ENCODE assay signal across 11 cellular contexts in the genomic region with DNA sequence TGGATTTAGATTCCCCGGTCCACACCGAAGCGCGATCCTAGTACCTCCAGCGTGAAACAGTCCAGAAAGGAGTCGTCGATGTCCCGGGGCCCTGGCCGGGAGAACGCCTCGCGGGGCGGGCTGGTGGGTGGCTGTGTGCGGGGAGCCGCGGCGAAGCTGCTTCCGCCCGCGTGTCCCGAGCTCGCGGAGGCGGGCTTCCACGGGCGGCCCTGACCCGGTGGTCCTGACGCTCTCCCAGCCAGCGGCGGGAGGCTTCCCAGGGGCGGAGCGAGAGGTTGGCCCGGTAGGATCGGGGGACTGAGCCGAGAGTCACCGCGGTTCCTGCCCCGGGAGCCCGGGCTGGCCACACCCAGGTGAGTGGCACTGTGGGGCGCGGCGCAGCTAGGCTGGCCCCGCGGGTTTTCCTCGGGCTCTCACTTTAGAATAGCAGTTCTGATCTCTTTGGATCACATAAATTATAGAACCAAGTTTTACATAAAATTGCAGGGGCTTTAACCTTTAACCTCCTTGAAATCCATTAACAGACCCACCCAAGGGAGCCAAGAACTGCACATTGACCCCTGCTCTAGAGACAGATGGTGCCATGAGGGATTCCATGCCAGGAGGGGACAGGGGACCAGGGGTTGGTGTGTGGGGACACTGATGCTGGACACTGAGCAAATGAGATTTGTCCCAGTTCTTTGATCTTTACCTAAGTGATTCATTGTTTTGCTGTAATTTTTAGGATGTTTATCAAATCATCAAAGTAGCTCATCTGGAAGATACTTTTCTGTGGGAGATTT. TPM values are rescaled to one million over a fixed set of nuclear protein-coding genes. Genes with fewer than 3 reads are reported as not detected.
A peak's percentile ranks its signal among the peaks of the same experiment; 100 is the strongest.
DNase-seq lines count a peak whose midpoint lies in the region; ATAC-seq, FAIRE-seq and TF ChIP-seq lines count a peak whose summit lies in the region.
"Had no signal": no experiment of that assay in that cellular context is flagged by ENCODE, and none has a peak within 500 bp of the region (broad histone marks: within the 10 kb centered on the region; RNA-seq: fewer than 3 reads in every experiment).

No MANE protein-coding gene starts in this region.

- no peak overlapping the region for H3K18ac ChIP-seq in H1 (ENCODE audit: extremely low read depth, low read length)

- no peaks in the 10 kb centered on the region for H3K79me2 ChIP-seq in H1 (ENCODE audit: control insufficient read depth in 1 of 2, insufficient read depth in 2 of 2, low read length in 2 of 2)

- no peak overlapping the region for H2BK20ac ChIP-seq in H1 (ENCODE audit: low read length)

- POLR2A ChIA-PET in AG04449 (lab: Yijun Ruan, JAX) (no interaction called here), H1 (lab: Charles Lee; ENCODE audit: partially characterized antibody) (no interaction called here)

- H4K91ac ChIP-seq in H1 (replicated peaks; ENCODE audit: insufficient read length, low read length) = no peak overlapping the region

- no peak overlapping the region for H3K23ac ChIP-seq in H1 (ENCODE audit: insufficient read length)

- peak overlapping the region; percentile 48 to 64 for H3K4me2 ChIP-seq in H1 (ENCODE audit: insufficient read depth in 1 of 2, low read depth in 2 of 2, low read length in 2 of 2)

- TF ChIP-seq POLR2A in H1 (IDR thresholded peaks at IDR 0.05; ENCODE audit: control extremely low read depth in 1 of 2, low read depth in 2 of 2, low read length in 2 of 2) = no peak

- no peaks in the 10 kb centered on the region for H3K36me3 ChIP-seq in H1 (ENCODE audit: control insufficient read depth in 2 of 4, insufficient read depth in 4 of 4, low read length in 3 of 4)
- no peaks in the 10 kb centered on the region for H3K36me3 ChIP-seq in muscle layer of colon (ENCODE audit: insufficient read depth, low read length)

- peak overlapping the region; percentile 45 for H3K4me3 ChIP-seq in AG04449 (ENCODE audit: low read depth, low read length)
- H3K4me3 ChIP-seq in H1 (ENCODE audit: extremely low read depth in 1 of 4, insufficient read depth in 2 of 4, low read depth in 3 of 4, low read length in 4 of 4) = peak overlapping the region; percentile 16 to 59 (median 37)
- H3K4me3 ChIP-seq in muscle layer of colon (ENCODE audit: low read depth in 1 of 2, low read length in 2 of 2) = peak overlapping the region; percentile 21 to 44

- H2BK120ac ChIP-seq in H1 (replicated peaks; ENCODE audit: low read depth, low read length) = no peak overlapping the region

- peak overlapping the region; percentile 48; the same call in 1 of the 2 replicates for H4K8ac ChIP-seq in H1 (ENCODE audit: extremely low read depth, insufficient read depth, low read length)

- FAIRE-seq in H1 (lab: Jason Lieb, UNC) = no peak
- FAIRE-seq: TTC549 had no signal

- H3K23me2 ChIP-seq in H1 (ENCODE audit: low read depth, low read length) = peaks cover 4% of the 10 kb centered on the region; the same call in 1 of the 2 replicates

- peak overlapping the region; percentile 42 for H2AFZ ChIP-seq in H1 (ENCODE audit: low read length)

- H3K9ac ChIP-seq in H1 (replicated peaks in 1 of 4; ENCODE audit: extremely low read depth in 1 of 4, low read depth in 3 of 4, low read length in 3 of 4) (peak overlapping the region in 1 of 4 experiments; percentile 6; a peak in 2 of 7 replicates), muscle layer of colon (ENCODE audit: low read length) (no peak overlapping the region)

- H3K27ac ChIP-seq in H1 (ENCODE audit: low read depth, low read length) (no peak overlapping the region), muscle layer of colon (ENCODE audit: low read depth, low read length) (no peak overlapping the region)

- H3K4ac ChIP-seq in H1 (replicated peaks; ENCODE audit: insufficient read length, low read depth, low read length) = no peak overlapping the region

- no peak for ATAC-seq in GM21737 (IDR thresholded peaks at IDR 0.05; ENCODE audit: unreplicated experiment)

- H3K4me1 ChIP-seq in H1 (replicated peaks in 1 of 4; ENCODE audit: control insufficient read depth in 3 of 4, insufficient read depth in 4 of 4, low read length in 3 of 4) (peaks cover 0 to 4% (median 0%) of the 10 kb centered on the region in 4 experiments; a peak in 1 of 7 replicates), muscle layer of colon (ENCODE audit: insufficient read depth, low read length) (no peaks in the 10 kb centered on the region)

- no peaks in the 10 kb centered on the region for H4K20me1 ChIP-seq in H1 (replicated peaks in 1 of 2; ENCODE audit: control insufficient read depth in 1 of 2, insufficient read depth in 2 of 2, low read length in 2 of 2)

- no peak for DNase-seq in AG04449 (ENCODE audit: low read depth, low spot score)
- DNase-seq in RPMI7951 (ENCODE audit: low read depth) = peak; percentile 1
- DNase-seq in H1 (ENCODE audit: low read depth in 1 of 2, low spot score in 2 of 2) = peak in 1 of 2 experiments; percentile 52
- DNase-seq in LoVo (ENCODE audit: low spot score) = no peak
- DNase-seq in DMS 273 treated with DMSO at 0.1 percent for 48 hours (lab: John Stamatoyannopoulos, UW) = no peak
- no peak for DNase-seq in cerebellar cortex (ENCODE audit: low spot score)

- H2BK5ac ChIP-seq in H1 (ENCODE audit: low read depth, low read length) = no peak overlapping the region

- TF ChIP-seq CTCF in AG04449 (IDR thresholded peaks at IDR 0.05; ENCODE audit: insufficient read depth, low read length, missing control alignments) (no peak), H1 (IDR thresholded peaks at IDR 0.05; ENCODE audit: control extremely low read depth in 1 of 3, insufficient read depth in 1 of 3, low read depth in 1 of 3, low read length in 3 of 3) (no peak)

- H2AK5ac ChIP-seq in H1 (ENCODE audit: low read depth, low read length) = no peak overlapping the region

- TF ChIP-seq EP300 in H1 (IDR thresholded peaks at IDR 0.05; ENCODE audit: borderline replicate concordance in 1 of 2, low read depth in 2 of 2, low read length in 2 of 2) = no peak

- no peak overlapping the region for H2BK12ac ChIP-seq in H1 (ENCODE audit: low read depth, low read length)

- H3K9me3 ChIP-seq in H1 (ENCODE audit: insufficient read depth in 2 of 2, low read depth in 1 of 2, low read length in 1 of 2) (no peaks in the 10 kb centered on the region), muscle layer of colon (ENCODE audit: low read length) (no peaks in the 10 kb centered on the region)

- TF ChIP-seq RAD21 in H1 (IDR thresholded peaks at IDR 0.05 in 1 of 2, conservative IDR thresholded peaks at IDR 0.05 in 1 of 2; ENCODE audit: low read depth in 2 of 2, low read length in 2 of 2) = no peak

- peaks cover 0 to 2% (median 0%) of the 10 kb centered on the region in 4 experiments; a peak in 1 of 7 replicates for H3K27me3 ChIP-seq in H1 (replicated peaks in 1 of 4; ENCODE audit: control insufficient read depth in 3 of 4, extremely low read depth in 1 of 4, insufficient read depth in 3 of 4, low read length in 3 of 4)
- peaks cover 9 to 18% of the 10 kb centered on the region in 2 donors for H3K27me3 ChIP-seq in muscle layer of colon (ENCODE audit: control insufficient read depth in 1 of 2, insufficient read depth in 2 of 2, low read length in 2 of 2)

- WGBS in H1 (ENCODE audit: extremely low coverage in 1 of 2, insufficient coverage in 1 of 2, insufficient read length in 1 of 2, insufficient replicate concordance in 2 of 2, low coverage in 1 of 2, low lambda C conversion rate in 2 of 2, missing lambda C conversion rate in 1 of 2), 2 experiments = 53% methylated on average over 32 of the region's 45 CpGs; no CpG with 5 or more reads in 1 of the 2 experiments

- CTCF ChIA-PET in AG04449 (lab: Yijun Ruan, JAX) = no interaction called here
- CTCF ChIA-PET in H1 (lab: Charles Lee; ENCODE audit: partially characterized antibody) = no interaction called here

- H3K79me1 ChIP-seq in H1 (ENCODE audit: low read depth, low read length) = no peaks in the 10 kb centered on the region

- no peak overlapping the region for H3K56ac ChIP-seq in H1 (replicated peaks; ENCODE audit: insufficient read length, low read depth, low read length)

- H4K5ac ChIP-seq in H1 (ENCODE audit: insufficient read length, low read depth, low read length) = no peak overlapping the region

- no peak overlapping the region for H2BK15ac ChIP-seq in H1 (ENCODE audit: low read length)

- H3K14ac ChIP-seq in H1 (ENCODE audit: insufficient read length) = no peak overlapping the region

TF ChIP-seq in H1, 55 proteins besides CTCF, POLR2A, EP300 and RAD21 (continues in another document):
- no peak for TF ChIP-seq RXRA (IDR thresholded peaks at IDR 0.05; ENCODE audit: insufficient read depth, low read depth, low read length)
- TF ChIP-seq TAF7 (optimal IDR thresholded peaks at IDR 0.05; ENCODE audit: borderline replicate concordance, low read depth, low read length) = no peak
- TF ChIP-seq JUN (IDR thresholded peaks at IDR 0.05; ENCODE audit: low read depth, low read length) = no peak
- no peak for TF ChIP-seq ZNF274 (IDR thresholded peaks at IDR 0.05; ENCODE audit: borderline replicate concordance, extremely low read depth, low read length)
- TF ChIP-seq POU5F1 (IDR thresholded peaks at IDR 0.05; ENCODE audit: low read depth, low read length) = no peak
- TF ChIP-seq BCL11A (IDR thresholded peaks at IDR 0.05; ENCODE audit: low read depth in 2 of 2, low read length in 2 of 2) = no peak
- no peak for TF ChIP-seq SIX5 (IDR thresholded peaks at IDR 0.05; ENCODE audit: low read depth, low read length)
- TF ChIP-seq CBX8 (IDR thresholded peaks at IDR 0.05; ENCODE audit: borderline replicate concordance, low read depth, low read length) = no peak
- no peak for TF ChIP-seq EZH2 (IDR thresholded peaks at IDR 0.05; ENCODE audit: low read depth, low read length, severe bottlenecking)
- no peak; the same call in 1 of the 2 replicates for TF ChIP-seq MAX (IDR thresholded peaks at IDR 0.05)

RNA-seq across cellular contexts. Expression of gene IL31RA, which starts 29.2 kb away (rescaled TPM):
- total RNA-seq in RPMI7951 (2014; rRNA removed; shearing (Covaris generic)) = 0.24 and 0.68 TPM in 2 replicates
- total RNA-seq in H1 (2021; fragmentation: NEBNext Ultra II Directional; extraction: Animal tissue kit (Norgen Biotek cat#: 25700)) = not detected in 2 replicates
- not detected in 2 replicates for polyA plus RNA-seq in H1 (2011; rRNA removed)
- polyA plus RNA-seq in H1 (2011; cell fraction: cytosol; rRNA removed) = not detected
- not detected for polyA plus RNA-seq in H1 (2011; cell fraction: nucleus; rRNA removed)
- polyA plus RNA-seq in H1 (2012, experiment 1 of 2) = 0.09 TPM in 1 of 4 replicates, not detected in the others
- not detected for polyA plus RNA-seq in H1 (2012, experiment 2 of 2)
- 0.02 TPM for polyA plus RNA-seq in H1 (2013, experiment 1 of 2)
- not detected for polyA plus RNA-seq in H1 (2013, experiment 2 of 2)
- not detected in 2 replicates for polyA minus RNA-seq in H1 (2011; rRNA and poly(A)+ RNA removed)
- not detected for polyA minus RNA-seq in H1 (2011; cell fraction: cytosol; rRNA and poly(A)+ RNA removed)
- polyA minus RNA-seq in H1 (2011; cell fraction: nucleus; rRNA and poly(A)+ RNA removed) = not detected
- total RNA-seq: HT-29, temporal lobe had no signal
